In genomic region chr5:97164846-97165245, GRCh38 we compare ENCODE assay signal across 19 cellular contexts. TPM values are rescaled to one million over a fixed set of nuclear protein-coding genes. Genes with fewer than 3 reads are reported as not detected.
DNase-seq lines count a peak whose midpoint lies in the region; ATAC-seq and TF ChIP-seq lines count a peak whose summit lies in the region.
"Had no signal": no experiment of that assay in that cellular context is flagged by ENCODE, and none has a peak within 500 bp of the region (broad histone marks: within the 10 kb centered on the region; RNA-seq: fewer than 3 reads in every experiment).

No MANE protein-coding gene starts in this region.

- H3K27me3 Mint-ChIP-seq in activated CD8-positive, alpha-beta memory T cell treated with anti-CD3 and anti-CD28 coated beads, Interleukin-2, amount 10 ng/mL, durations not matched to agents 7 days and 5 days, result no peaks in the 10 kb centered on the region
- H3K27me3 Mint-ChIP-seq in IgD-negative memory B cell, result no peaks in the 10 kb centered on the region

- H3K9me3 Mint-ChIP-seq in activated CD8-positive, alpha-beta memory T cell treated with anti-CD3 and anti-CD28 coated beads, Interleukin-2, amount 10 ng/mL, durations not matched to agents 7 days and 5 days (ENCODE audit: low read depth), result no peaks in the 10 kb centered on the region
- no peaks in the 10 kb centered on the region for H3K9me3 Mint-ChIP-seq in IgD-negative memory B cell

- TF ChIP-seq EP300 in upper lobe of left lung (IDR thresholded peaks at IDR 0.05), result no peak

- intact Hi-C loops in OCI-LY7 (cut with micrococcal nuclease; ENCODE audit: unreplicated experiment), result loop anchor here (5.0 kb wide), 2 partner anchors 168 to 233 kb away; no protein-coding TSS in a partner anchor

- no peak overlapping the region for H3K4me3 Mint-ChIP-seq in activated CD8-positive, alpha-beta memory T cell treated with anti-CD3 and anti-CD28 coated beads, Interleukin-2, amount 10 ng/mL, durations not matched to agents 7 days and 5 days
- no peak overlapping the region for H3K4me3 Mint-ChIP-seq in IgD-negative memory B cell

- no peaks in the 10 kb centered on the region for H3K9me2 ChIP-seq in OCI-LY7 (ENCODE audit: insufficient read depth, low read length)

- BruUV-seq in OCI-LY7 (replicated peaks; lab: Mats Ljungman, UMichigan), result no TSS peak

- CTCF ChIA-PET in activated CD8-positive, alpha-beta memory T cell treated with anti-CD3 and anti-CD28 coated beads, Interleukin-2, amount 10 ng/mL, durations not matched to agents 7 days and 5 days (lab: Charles Lee), result interaction anchor here (2.0 to 10.1 kb wide), 3 partner anchors 17 to 413 kb away, joined by 7 to 79 read pairs (median 74); no protein-coding TSS in a partner anchor
- CTCF ChIA-PET in OCI-LY7 (lab: Charles Lee; ENCODE audit: unreplicated experiment), result interaction anchor here (1.1 to 3.3 kb wide), 2 partner anchors 296 to 395 kb away, joined by 3 to 11 read pairs; no protein-coding TSS in a partner anchor

- no peak overlapping the region for H3K27ac ChIP-seq in OCI-LY7 (ENCODE audit: low read depth, low read length, poor library complexity, severe bottlenecking)
- no peak overlapping the region for H3K27ac ChIP-seq in upper lobe of left lung
- H3K27ac ChIP-seq: ovary, PC-9, spleen, VCaP had no signal

- no peak for TF ChIP-seq POLR2A in upper lobe of left lung (IDR thresholded peaks at IDR 0.05)

- no peak overlapping the region for H3K4me3 ChIP-seq in epithelial cell of esophagus (ENCODE audit: low read length)
- no peak overlapping the region for H3K4me3 ChIP-seq in OCI-LY7 (ENCODE audit: low read depth, low read length, poor library complexity, severe bottlenecking)
- H3K4me3 ChIP-seq in upper lobe of left lung, result no peak overlapping the region
- H3K4me3 ChIP-seq: ovary, PC-9, spleen had no signal

- no peak for DNase-seq in activated CD8-positive, alpha-beta memory T cell treated with anti-CD3 and anti-CD28 coated beads, Interleukin-2, amount 10 ng/mL, durations not matched to agents 7 days and 5 days
- no peak for DNase-seq in activated CD8-positive, alpha-beta memory T cell treated with anti-CD3 and anti-CD28 coated beads for 24 hours
- DNase-seq in epithelial cell of esophagus (ENCODE audit: low read depth), result peak; percentile 64
- DNase-seq in renal cortical epithelial cell (ENCODE audit: low read depth), result peak; percentile 34
- no peak for DNase-seq in OCI-LY7 (ENCODE audit: low spot score)
- no peak for DNase-seq in upper lobe of left lung
- DNase-seq: amniotic stem cell, head of caudate nucleus, NCI-H1694 treated with DMSO at 0.1 percent for 48 hours, NCI-H510A treated with DMSO at 0.1 percent for 48 hours, ovary, PC-9, spleen had no signal

- H3K36me3 Mint-ChIP-seq in activated CD8-positive, alpha-beta memory T cell treated with anti-CD3 and anti-CD28 coated beads, Interleukin-2, amount 10 ng/mL, durations not matched to agents 7 days and 5 days, result peaks cover 28% of the 10 kb centered on the region
- peaks cover 4% of the 10 kb centered on the region for H3K36me3 Mint-ChIP-seq in IgD-negative memory B cell

- peaks cover 13% of the 10 kb centered on the region; the same call in 1 of the 2 replicates for H3K79me2 ChIP-seq in OCI-LY7 (ENCODE audit: insufficient read depth, low read depth, low read length)

- H3K9me3 ChIP-seq in OCI-LY7 (ENCODE audit: low read length) (no peaks in the 10 kb centered on the region), upper lobe of left lung (no peaks in the 10 kb centered on the region)
- H3K9me3 ChIP-seq: ovary, spleen had no signal

- peaks cover 13% of the 10 kb centered on the region for H3K4me1 ChIP-seq in OCI-LY7 (ENCODE audit: insufficient read depth, low read length, poor library complexity, severe bottlenecking)
- H3K4me1 ChIP-seq in upper lobe of left lung, result peaks cover 0 to 4% (median 1%) of the 10 kb centered on the region in 4 donors

- no peak for ATAC-seq in activated CD8-positive, alpha-beta memory T cell treated with anti-CD3 and anti-CD28 coated beads, Interleukin-2, amount 10 ng/mL, durations not matched to agents 7 days and 5 days
- ATAC-seq in GM21423 (IDR thresholded peaks at IDR 0.05; ENCODE audit: unreplicated experiment) (no peak), upper lobe of left lung (ENCODE audit: low FRiP score in 2 of 2) (no peak)

- H3K27me3 ChIP-seq in upper lobe of left lung, result no peaks in the 10 kb centered on the region
- H3K27me3 ChIP-seq: ovary, spleen had no signal

- TF ChIP-seq CTCF in epithelial cell of esophagus (IDR thresholded peaks at IDR 0.05; ENCODE audit: insufficient read depth, low read depth, low read length, missing control alignments) (no peak), OCI-LY7 (conservative IDR thresholded peaks at IDR 0.05; ENCODE audit: low read length) (no peak), upper lobe of left lung (IDR thresholded peaks at IDR 0.05) (no peak)

- H2AFZ ChIP-seq in OCI-LY7 (ENCODE audit: low read length), result no peak overlapping the region
- H2AFZ ChIP-seq: PC-9 had no signal

- H3K27ac Mint-ChIP-seq in activated CD8-positive, alpha-beta memory T cell treated with anti-CD3 and anti-CD28 coated beads, Interleukin-2, amount 10 ng/mL, durations not matched to agents 7 days and 5 days, result peak overlapping the region; percentile 39
- peak overlapping the region; percentile 27 to 59 (median 35) for H3K27ac Mint-ChIP-seq in IgD-negative memory B cell

- H4K20me1 ChIP-seq in OCI-LY7 (ENCODE audit: insufficient read depth, low read length), result no peaks in the 10 kb centered on the region

- peaks cover 26% of the 10 kb centered on the region for H3K4me1 Mint-ChIP-seq in activated CD8-positive, alpha-beta memory T cell treated with anti-CD3 and anti-CD28 coated beads, Interleukin-2, amount 10 ng/mL, durations not matched to agents 7 days and 5 days
- peaks cover 7 to 8% (median 7%) of the 10 kb centered on the region in 3 donors for H3K4me1 Mint-ChIP-seq in IgD-negative memory B cell

- no peak overlapping the region for H3K4me2 ChIP-seq in OCI-LY7 (ENCODE audit: low read length)
- H3K4me2 ChIP-seq: PC-9 had no signal

- POLR2A ChIA-PET in OCI-LY7 (lab: Charles Lee), result interaction anchor here (0.9 kb wide), 2 partner anchors 23 to 39 kb away, joined by 3 read pairs; no protein-coding TSS in a partner anchor

- H3K36me3 ChIP-seq in OCI-LY7 (ENCODE audit: insufficient read depth, low read length) (peaks cover 97% of the 10 kb centered on the region), upper lobe of left lung (peaks cover 4 to 92% (median 27%) of the 10 kb centered on the region in 4 donors)
- H3K36me3 ChIP-seq: ovary had no signal

RNA-seq across cellular contexts. Expression of gene RIOK2, which starts 18.2 kb away (rescaled TPM):
- 10 to 100 TPM; 24.7 to 28.0 TPM for total RNA-seq in activated CD8-positive, alpha-beta memory T cell treated with anti-CD3 and anti-CD28 coated beads, Interleukin-2, amount 10 ng/mL, durations not matched to agents 7 days and 5 days
- polyA plus RNA-seq in IgD-negative memory B cell, result 19.3 TPM
- total RNA-seq in renal cortical epithelial cell (17.9 and 38.7 TPM in 2 replicates), OCI-LY7 (2022) (40.2 and 41.3 TPM in 2 replicates), upper lobe of left lung (10 to 100 TPM; 16.7 to 53.8 (median 19.7) TPM)
- total RNA-seq in OCI-LY7 (2014; rRNA removed; shearing (Covaris generic)), result 21.9 and 44.7 TPM in 2 replicates

RNA-seq across cellular contexts. Expression of gene LIX1, which starts 22.4 kb away (rescaled TPM):
- not detected for total RNA-seq in activated CD8-positive, alpha-beta memory T cell treated with anti-CD3 and anti-CD28 coated beads, Interleukin-2, amount 10 ng/mL, durations not matched to agents 7 days and 5 days
- 0.10 TPM for polyA plus RNA-seq in IgD-negative memory B cell
- total RNA-seq in renal cortical epithelial cell (0.17 and 1.2 TPM in 2 replicates), OCI-LY7 (2022) (not detected in 2 replicates), upper lobe of left lung (under 1 TPM in 1 of 6 donors, not detected in 5; 0.54 TPM)
- 0.18 and 0.44 TPM in 2 replicates for total RNA-seq in OCI-LY7 (2014; rRNA removed; shearing (Covaris generic))
- total RNA-seq: A673, endothelial cell of umbilical vein, kidney epithelial cell, PC-9 had no signal
- polyA plus RNA-seq: endothelial cell of umbilical vein, ovary had no signal

Comparison
In these comparisons a context has a peak if more than half of its experiments do, and no peak if none do; other contexts are left out.
1. DNase-seq: peak in epithelial cell of esophagus (single experiment) and renal cortical epithelial cell (single experiment); none in activated CD8-positive, alpha-beta memory T cell treated with anti-CD3 and anti-CD28 coated beads, Interleukin-2, amount 10 ng/mL, durations not matched to agents 7 days and 5 days (single experiment), activated CD8-positive, alpha-beta memory T cell treated with anti-CD3 and anti-CD28 coated beads for 24 hours (single experiment), OCI-LY7 (single experiment) and upper lobe of left lung (0 of 2).